ENCODE assay signal across 11 cellular contexts in genomic region chr11:72836111-72836510, GRCh38. TPM values are rescaled to one million over a fixed set of nuclear protein-coding genes. Genes with fewer than 3 reads are reported as not detected.
DNase-seq lines count a peak whose midpoint lies in the region; ATAC-seq and TF ChIP-seq lines count a peak whose summit lies in the region.
"Had no signal": no experiment of that assay in that cellular context is flagged by ENCODE, and none has a peak within 500 bp of the region (broad histone marks: within the 10 kb centered on the region; RNA-seq: fewer than 3 reads in every experiment).

No MANE protein-coding gene starts in this region.

- no peaks in the 10 kb centered on the region for H3K36me3 ChIP-seq in endocrine pancreas (ENCODE audit: control insufficient read depth, insufficient read depth, low read length)
- peaks cover 0 to 27% (median 0%) of the 10 kb centered on the region in 3 donors for H3K36me3 ChIP-seq in tibial nerve

- DNase-seq in activated CD8-positive, alpha-beta memory T cell treated with anti-CD3 and anti-CD28 coated beads, Interleukin-2, amount 10 ng/mL, durations not matched to agents 7 days and 5 days, result no peak
- DNase-seq in activated CD8-positive, alpha-beta memory T cell treated with anti-CD3 and anti-CD28 coated beads, Interleukin-2, amount 50 U/mL, for 48 hours, result no peak
- DNase-seq in mesothelial cell of epicardium (ENCODE audit: low spot score in 2 of 2, unreplicated experiment in 2 of 2) (no peak), tibial nerve (ENCODE audit: low spot score in 2 of 2) (no peak), OCI-M2 (lab: John Stamatoyannopoulos, UW; ENCODE audit: unreplicated experiment) (no peak), NCI-H2227 treated with DMSO at 0.1 percent for 48 hours (lab: John Stamatoyannopoulos, UW) (no peak)
- DNase-seq: NCI-H2081 treated with DMSO at 0.1 percent for 48 hours, nucleus accumbens had no signal

- H3K4me1 Mint-ChIP-seq in activated CD8-positive, alpha-beta memory T cell treated with anti-CD3 and anti-CD28 coated beads, Interleukin-2, amount 10 ng/mL, durations not matched to agents 7 days and 5 days, result peaks cover 25% of the 10 kb centered on the region
- H3K4me1 Mint-ChIP-seq in mesothelial cell of epicardium, result peaks cover 17% of the 10 kb centered on the region

- H3K9me3 Mint-ChIP-seq in activated CD8-positive, alpha-beta memory T cell treated with anti-CD3 and anti-CD28 coated beads, Interleukin-2, amount 10 ng/mL, durations not matched to agents 7 days and 5 days (ENCODE audit: low read depth), result no peaks in the 10 kb centered on the region
- H3K9me3 Mint-ChIP-seq in mesothelial cell of epicardium, result no peaks in the 10 kb centered on the region

- H3K27me3 Mint-ChIP-seq in activated CD8-positive, alpha-beta memory T cell treated with anti-CD3 and anti-CD28 coated beads, Interleukin-2, amount 10 ng/mL, durations not matched to agents 7 days and 5 days, result no peaks in the 10 kb centered on the region
- H3K27me3 Mint-ChIP-seq in mesothelial cell of epicardium (ENCODE audit: low read depth), result no peaks in the 10 kb centered on the region
- H3K27me3 Mint-ChIP-seq: activated naive CD8-positive, alpha-beta T cell had no signal

- H3K27ac Mint-ChIP-seq in activated CD8-positive, alpha-beta memory T cell treated with anti-CD3 and anti-CD28 coated beads, Interleukin-2, amount 10 ng/mL, durations not matched to agents 7 days and 5 days, result peak overlapping the region; percentile 35
- peak overlapping the region; percentile 71 for H3K27ac Mint-ChIP-seq in mesothelial cell of epicardium

- ATAC-seq in activated CD8-positive, alpha-beta memory T cell treated with anti-CD3 and anti-CD28 coated beads, Interleukin-2, amount 10 ng/mL, durations not matched to agents 7 days and 5 days, result no peak
- ATAC-seq in GM18519 (IDR thresholded peaks at IDR 0.05; ENCODE audit: low FRiP score, unreplicated experiment), result no peak

- no peak overlapping the region for H3K4me3 Mint-ChIP-seq in activated CD8-positive, alpha-beta memory T cell treated with anti-CD3 and anti-CD28 coated beads, Interleukin-2, amount 10 ng/mL, durations not matched to agents 7 days and 5 days
- H3K4me3 Mint-ChIP-seq in mesothelial cell of epicardium, result no peak overlapping the region
- H3K4me3 Mint-ChIP-seq: activated naive CD8-positive, alpha-beta T cell had no signal

- peak overlapping the region; percentile 45 to 82 (median 70) for H3K27ac ChIP-seq in tibial nerve

- H3K27me3 ChIP-seq in endocrine pancreas (ENCODE audit: control insufficient read depth, insufficient read depth, low read length) (no peaks in the 10 kb centered on the region), tibial nerve (no peaks in the 10 kb centered on the region)

- TF ChIP-seq POLR2A in tibial nerve (IDR thresholded peaks at IDR 0.05), result no peak

- no peaks in the 10 kb centered on the region for H3K9me3 ChIP-seq in endocrine pancreas (ENCODE audit: control insufficient read depth, low read length)
- no peaks in the 10 kb centered on the region for H3K9me3 ChIP-seq in tibial nerve

- H3K36me3 Mint-ChIP-seq in activated CD8-positive, alpha-beta memory T cell treated with anti-CD3 and anti-CD28 coated beads, Interleukin-2, amount 10 ng/mL, durations not matched to agents 7 days and 5 days, result peaks cover 23% of the 10 kb centered on the region
- peaks cover 18% of the 10 kb centered on the region for H3K36me3 Mint-ChIP-seq in mesothelial cell of epicardium
- H3K36me3 Mint-ChIP-seq: activated naive CD8-positive, alpha-beta T cell had no signal

- TF ChIP-seq CTCF in mesothelial cell of epicardium (IDR thresholded peaks at IDR 0.05; ENCODE audit: unreplicated experiment), result no peak
- no peak for TF ChIP-seq CTCF in tibial nerve (IDR thresholded peaks at IDR 0.05)

- H3K4me3 ChIP-seq in endocrine pancreas (ENCODE audit: control insufficient read depth, insufficient read depth, low read length) (no peak overlapping the region), tibial nerve (no peak overlapping the region)

- peak in 1 of 2 donors; percentile 7 for TF ChIP-seq EP300 in tibial nerve (IDR thresholded peaks at IDR 0.05)

- peak overlapping the region; percentile 16 for H3K9ac ChIP-seq in endocrine pancreas (ENCODE audit: control insufficient read depth, insufficient read depth, low read length)

- WGBS in tibial nerve, 2 donors, result 28 to 44% methylated on average over 4 of the region's 4 CpGs

- H3K4me1 ChIP-seq in endocrine pancreas (ENCODE audit: control insufficient read depth, insufficient read depth, low read length) (no peaks in the 10 kb centered on the region), tibial nerve (peaks cover 0 to 60% (median 16%) of the 10 kb centered on the region in 4 donors)

- CTCF ChIA-PET in activated CD8-positive, alpha-beta memory T cell treated with anti-CD3 and anti-CD28 coated beads, Interleukin-2, amount 10 ng/mL, durations not matched to agents 7 days and 5 days (lab: Charles Lee), result interaction anchor here (0.6 to 1.0 kb wide), 6 partner anchors 8 to 347 kb away, joined by 3 read pairs; no protein-coding TSS in a partner anchor

RNA-seq across cellular contexts. Expression of gene ATG16L2, which starts 21.9 kb away (rescaled TPM):
- total RNA-seq in activated CD8-positive, alpha-beta memory T cell treated with anti-CD3 and anti-CD28 coated beads, Interleukin-2, amount 10 ng/mL, durations not matched to agents 7 days and 5 days, result 100 to 1,000 TPM; 103 to 168 TPM
- total RNA-seq in mesothelial cell of epicardium, result 44.0 to 48.0 TPM (median 45.0 TPM) in 3 replicates
- 10 to 100 TPM; 26.9 to 60.0 (median 36.6) TPM for total RNA-seq in tibial nerve

RNA-seq across cellular contexts. Expression of gene STARD10, which starts 42.3 kb away (rescaled TPM):
- 10 to 100 TPM in 1 of 2 experiments, 1 to 10 TPM in 1; 8.4 to 18.4 TPM for total RNA-seq in activated CD8-positive, alpha-beta memory T cell treated with anti-CD3 and anti-CD28 coated beads, Interleukin-2, amount 10 ng/mL, durations not matched to agents 7 days and 5 days
- total RNA-seq in mesothelial cell of epicardium, result 51.1 to 54.9 TPM (median 54.7 TPM) in 3 replicates
- total RNA-seq in tibial nerve, result 10 to 100 TPM; 19.4 to 31.5 (median 23.7) TPM
